ENCODE assay signal across 30 cellular contexts in the genomic region with DNA sequence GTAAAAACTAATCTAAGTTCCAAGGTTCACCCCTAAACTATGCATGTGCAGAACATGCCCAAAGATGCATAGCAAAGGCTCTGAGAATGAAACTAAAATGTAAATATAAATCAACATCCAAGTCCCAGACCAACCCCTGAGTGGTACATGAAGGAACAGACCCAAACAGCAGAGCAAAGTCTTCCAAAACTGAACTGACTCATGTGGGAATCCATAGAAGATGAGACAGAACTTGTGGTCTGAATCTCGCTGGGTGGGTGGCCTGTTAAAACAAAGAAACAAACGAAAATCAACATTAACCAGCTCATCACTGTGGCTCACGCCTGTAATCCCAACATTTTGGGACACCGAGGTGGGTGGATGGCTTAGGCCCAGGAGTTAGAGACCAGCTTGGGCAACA. TPM values are rescaled to one million over a fixed set of nuclear protein-coding genes. Genes with fewer than 3 reads are reported as not detected.
DNase-seq lines count a peak whose midpoint lies in the region; ATAC-seq and TF ChIP-seq lines count a peak whose summit lies in the region.
"Had no signal": no experiment of that assay in that cellular context is flagged by ENCODE, and none has a peak within 500 bp of the region (broad histone marks: within the 10 kb centered on the region; RNA-seq: fewer than 3 reads in every experiment).

No MANE protein-coding gene starts in this region.

- BruUV-seq in MCF 10A (replicated peaks; lab: Mats Ljungman, UMichigan), result no TSS peak

- no peaks in the 10 kb centered on the region for H3K9me3 Mint-ChIP-seq in MCF 10A (ENCODE audit: unreplicated experiment)
- H3K9me3 Mint-ChIP-seq: activated CD4-positive, alpha-beta T cell treated with anti-CD3 and anti-CD28 coated beads, Interleukin-2, amount 10 ng/mL, durations not matched to agents 24 days and 14 days; neural progenitor cell; stimulated activated naive CD8-positive, alpha-beta T cell treated with anti-CD3 and anti-CD28 coated beads, Interleukin-15, amount 100 ng/mL, for 72 hours had no signal

- CTCF ChIA-PET in MCF 10A (lab: Yijun Ruan, JAX), result interaction anchor here (5.3 kb wide), 1 partner anchor 12 kb away, joined by 27 read pairs; no protein-coding TSS in a partner anchor

- H3K27me3 ChIP-seq in breast epithelium (no peaks in the 10 kb centered on the region), right lobe of liver (no peaks in the 10 kb centered on the region)
- H3K27me3 ChIP-seq: neural progenitor cell had no signal

- H3K4me3 Mint-ChIP-seq in MCF 10A (ENCODE audit: unreplicated experiment), result no peak overlapping the region
- H3K4me3 Mint-ChIP-seq: activated CD4-positive, alpha-beta T cell treated with anti-CD3 and anti-CD28 coated beads, Interleukin-2, amount 10 ng/mL, durations not matched to agents 24 days and 14 days; neural progenitor cell; stimulated activated naive CD8-positive, alpha-beta T cell treated with anti-CD3 and anti-CD28 coated beads, Interleukin-15, amount 100 ng/mL, for 72 hours had no signal

- H3K36me3 ChIP-seq in breast epithelium (no peaks in the 10 kb centered on the region), right lobe of liver (no peaks in the 10 kb centered on the region)
- H3K36me3 ChIP-seq: neural progenitor cell, prostate gland had no signal

- peaks cover 11% of the 10 kb centered on the region for H3K4me1 Mint-ChIP-seq in MCF 10A (ENCODE audit: insufficient read depth, unreplicated experiment)
- H3K4me1 Mint-ChIP-seq: stimulated activated naive CD8-positive, alpha-beta T cell treated with anti-CD3 and anti-CD28 coated beads, Interleukin-15, amount 100 ng/mL, for 72 hours had no signal

- TF ChIP-seq POLR2A in breast epithelium (IDR thresholded peaks at IDR 0.05) (no peak), right lobe of liver (IDR thresholded peaks at IDR 0.05) (no peak)

- no peak overlapping the region for H3K27ac Mint-ChIP-seq in MCF 10A (ENCODE audit: low read depth, unreplicated experiment)
- H3K27ac Mint-ChIP-seq: activated CD4-positive, alpha-beta T cell treated with anti-CD3 and anti-CD28 coated beads, Interleukin-2, amount 10 ng/mL, durations not matched to agents 24 days and 14 days; neural progenitor cell; stimulated activated naive CD8-positive, alpha-beta T cell treated with anti-CD3 and anti-CD28 coated beads, Interleukin-15, amount 100 ng/mL, for 72 hours had no signal

- intact Hi-C loops in MCF 10A (cut with micrococcal nuclease), result no loop called here
- intact Hi-C loops in breast epithelium (cut with DNase I; ENCODE audit: low total_unique reads), result no loop called here
- intact Hi-C loops in right lobe of liver (cut with DNase I), result no loop called here

- WGBS in right lobe of liver (ENCODE audit: insufficient coverage, low coverage, low lambda C conversion rate, missing lambda C conversion rate), result 65% methylated on average over 4 of the region's 4 CpGs

- TF ChIP-seq CTCF in MCF 10A (IDR thresholded peaks at IDR 0.05; ENCODE audit: unreplicated experiment), result no peak
- TF ChIP-seq CTCF in breast epithelium (IDR thresholded peaks at IDR 0.05), result no peak
- no peak for TF ChIP-seq CTCF in choroid plexus epithelial cell (conservative IDR thresholded peaks at IDR 0.05; ENCODE audit: low read depth, low read length)
- no peak for TF ChIP-seq CTCF in right lobe of liver (IDR thresholded peaks at IDR 0.05)

- H3K4me3 ChIP-seq in breast epithelium, result no peak overlapping the region
- H3K4me3 ChIP-seq in choroid plexus epithelial cell (ENCODE audit: low read depth, low read length), result no peak overlapping the region
- no peak overlapping the region for H3K4me3 ChIP-seq in right lobe of liver
- H3K4me3 ChIP-seq: dorsolateral prefrontal cortex, neural progenitor cell, prostate gland had no signal

- H3K9me3 ChIP-seq in breast epithelium, result no peaks in the 10 kb centered on the region
- H3K9me3 ChIP-seq in right lobe of liver, result no peaks in the 10 kb centered on the region
- H3K9me3 ChIP-seq: prostate gland had no signal

- no peaks in the 10 kb centered on the region for H3K36me3 Mint-ChIP-seq in MCF 10A (ENCODE audit: insufficient read depth, unreplicated experiment)
- H3K36me3 Mint-ChIP-seq: neural progenitor cell had no signal

- peak overlapping the region in 1 of 2 donors; percentile 94 for H3K27ac ChIP-seq in breast epithelium
- H3K27ac ChIP-seq in right lobe of liver, result peak overlapping the region; percentile 80 to 96 (median 91)
- H3K27ac ChIP-seq: dorsolateral prefrontal cortex, epithelial cell of prostate, neural progenitor cell, prostate gland had no signal

- DNase-seq in MCF 10A (ENCODE audit: unreplicated experiment), result peak; percentile 8
- no peak for DNase-seq in breast epithelium (ENCODE audit: low spot score in 2 of 2)
- DNase-seq in choroid plexus epithelial cell (ENCODE audit: low read depth), result peak; percentile 49
- no peak for DNase-seq in right lobe of liver
- DNase-seq in effector CD8-positive, alpha-beta T cell (lab: John Stamatoyannopoulos, UW), result no peak
- DNase-seq in middle frontal gyrus (ENCODE audit: extremely low spot score, low spot score), result no peak
- DNase-seq in NCI-H1694 (lab: John Stamatoyannopoulos, UW), result no peak
- DNase-seq in CD1c-positive myeloid dendritic cell (ENCODE audit: extremely low spot score), result no peak
- DNase-seq: 8988T; activated CD4-positive, alpha-beta T cell treated with anti-CD3 and anti-CD28 coated beads, Interleukin-2, amount 10 ng/mL, durations not matched to agents 24 days and 14 days; activated effector memory CD4-positive, alpha-beta T cell treated with Interleukin-2 at 50 U/mL for 16 hours; C1 segment of cervical spinal cord; dorsolateral prefrontal cortex; GOT3; KG1; NCI-H187 treated with DMSO at 0.1 percent for 48 hours; NCI-H2227 treated with DMSO at 0.1 percent for 48 hours; NCI-H774; OCI-M1; SHP77; small intestine; stimulated activated CD4-positive, alpha-beta T cell treated with anti-CD3 and anti-CD28 coated beads, Interleukin-4, amount 100 ng/mL, for 24 hours; stimulated activated naive CD8-positive, alpha-beta T cell treated with anti-CD3 and anti-CD28 coated beads, Interleukin-15, amount 100 ng/mL, for 72 hours; T-helper 1 cell had no signal

- H3K4me1 ChIP-seq in breast epithelium, result peaks cover 0 to 8% of the 10 kb centered on the region in 2 donors
- peaks cover 0 to 71% (median 36%) of the 10 kb centered on the region in 4 donors for H3K4me1 ChIP-seq in right lobe of liver
- H3K4me1 ChIP-seq: neural progenitor cell, prostate gland had no signal

- POLR2A ChIA-PET in MCF 10A (lab: Yijun Ruan, JAX), result no interaction called here

- H3K27me3 Mint-ChIP-seq in MCF 10A (ENCODE audit: insufficient read depth, unreplicated experiment), result no peaks in the 10 kb centered on the region

- ATAC-seq in right lobe of liver, result no peak
- ATAC-seq: stimulated activated naive CD8-positive, alpha-beta T cell treated with anti-CD3 and anti-CD28 coated beads, Interleukin-15, amount 100 ng/mL, for 72 hours had no signal

RNA-seq across cellular contexts. Expression of gene ATRAID, which starts 29.5 kb away (rescaled TPM):
- total RNA-seq in MCF 10A (2022) (115 and 122 TPM in 2 replicates), breast epithelium (100 to 1,000 TPM; 146 to 243 (median 177) TPM), right lobe of liver (10 to 100 TPM; 30.7 to 65.8 (median 35.9) TPM)

RNA-seq across cellular contexts. Expression of gene SLC5A6, which starts 29.7 kb away (rescaled TPM):
- 25.9 and 26.9 TPM in 2 replicates for total RNA-seq in MCF 10A (2022)
- total RNA-seq in breast epithelium, result 10 to 100 TPM; 43.4 to 86.2 (median 84.9) TPM
- 100 to 1,000 TPM in 3 of 6 experiments, 10 to 100 TPM in 3; 57.5 to 151 (median 90.3) TPM for total RNA-seq in right lobe of liver

RNA-seq across cellular contexts. Expression of gene TCF23, which starts 33.5 kb away (rescaled TPM):
- not detected in 2 replicates for total RNA-seq in MCF 10A (2022)
- total RNA-seq in breast epithelium, result not detected
- total RNA-seq in right lobe of liver, result under 1 TPM in 1 of 6 experiments, not detected in 5; 0.04 TPM
- total RNA-seq: activated CD4-positive, alpha-beta T cell treated with anti-CD3 and anti-CD28 coated beads, Interleukin-2, amount 10 ng/mL, durations not matched to agents 24 days and 14 days; cardiac septum had no signal

RNA-seq across cellular contexts. Expression of gene CAD, which starts 34.8 kb away (rescaled TPM):
- total RNA-seq in MCF 10A (2022) (59.5 and 66.5 TPM in 2 replicates), breast epithelium (10 to 100 TPM; 15.5 to 33.4 (median 17.3) TPM), right lobe of liver (10 to 100 TPM; 12.3 to 24.0 (median 16.3) TPM)

RNA-seq across cellular contexts. Expression of gene PRR30, which starts 43.1 kb away (rescaled TPM):
- total RNA-seq in MCF 10A (2022), result not detected in 2 replicates
- total RNA-seq in breast epithelium, result not detected
- not detected for total RNA-seq in right lobe of liver
- total RNA-seq: activated CD4-positive, alpha-beta T cell treated with anti-CD3 and anti-CD28 coated beads, Interleukin-2, amount 10 ng/mL, durations not matched to agents 24 days and 14 days; cardiac septum; dorsolateral prefrontal cortex; liver; ureter had no signal

Comparison
In these comparisons a context has a peak if more than half of its experiments do, and no peak if none do; other contexts are left out.
1. DNase-seq: peak in MCF 10A (single experiment) and choroid plexus epithelial cell (single experiment); none in breast epithelium (0 of 2), right lobe of liver (0 of 3), effector CD8-positive, alpha-beta T cell (single experiment), middle frontal gyrus (single experiment), NCI-H1694 (single experiment) and CD1c-positive myeloid dendritic cell (single experiment).